Comparison of ENCODE assay signal across 22 cellular contexts in genomic region chr17:1315409-1315808, GRCh38. TPM values are rescaled to one million over a fixed set of nuclear protein-coding genes. Genes with fewer than 3 reads are reported as not detected.
DNase-seq lines count a peak whose midpoint lies in the region; ATAC-seq, FAIRE-seq and TF ChIP-seq lines count a peak whose summit lies in the region.
"Had no signal": no experiment of that assay in that cellular context is flagged by ENCODE, and none has a peak within 500 bp of the region (broad histone marks: within the 10 kb centered on the region; RNA-seq: fewer than 3 reads in every experiment).

No MANE protein-coding gene starts in this region.

- H3K23me2 ChIP-seq in H1 (ENCODE audit: low read depth, low read length) = no peaks in the 10 kb centered on the region

- no peak overlapping the region for H3K4me3 Mint-ChIP-seq in nephron progenitor cell
- H3K4me3 Mint-ChIP-seq in stimulated activated naive CD8-positive, alpha-beta T cell treated with anti-CD3 and anti-CD28 coated beads, Interleukin-15, amount 100 ng/mL, for 72 hours = no peak overlapping the region
- H3K4me3 Mint-ChIP-seq: CD14-positive monocyte had no signal

- H3K4me1 Mint-ChIP-seq in nephron progenitor cell = peaks cover 17% of the 10 kb centered on the region
- no peaks in the 10 kb centered on the region for H3K4me1 Mint-ChIP-seq in stimulated activated naive CD8-positive, alpha-beta T cell treated with anti-CD3 and anti-CD28 coated beads, Interleukin-15, amount 100 ng/mL, for 72 hours
- H3K4me1 Mint-ChIP-seq: CD14-positive monocyte had no signal

- H3K4me1 ChIP-seq in H1 (replicated peaks in 1 of 4; ENCODE audit: control insufficient read depth in 3 of 4, insufficient read depth in 4 of 4, low read length in 3 of 4) (no peaks in the 10 kb centered on the region), tibial artery (peaks cover 0 to 71% (median 32%) of the 10 kb centered on the region in 4 donors)
- H3K4me1 ChIP-seq: HAP-1 had no signal

- no peaks in the 10 kb centered on the region for H3K36me3 Mint-ChIP-seq in nephron progenitor cell (ENCODE audit: low read depth)
- H3K36me3 Mint-ChIP-seq: CD14-positive monocyte had no signal

- no peak overlapping the region for H3K18ac ChIP-seq in H1 (ENCODE audit: extremely low read depth, low read length)

- H4K91ac ChIP-seq in H1 (replicated peaks; ENCODE audit: insufficient read length, low read length) = no peak overlapping the region

- no peak overlapping the region for H2BK12ac ChIP-seq in H1 (ENCODE audit: low read depth, low read length)

- FAIRE-seq in H1 (lab: Jason Lieb, UNC) = no peak
- FAIRE-seq in frontal cortex (lab: Jason Lieb, UNC) = no peak
- FAIRE-seq: G401.6, HTR-8/SVneo had no signal

- no peak overlapping the region for H3K4me3 ChIP-seq in H1 (ENCODE audit: extremely low read depth in 1 of 4, insufficient read depth in 2 of 4, low read depth in 3 of 4, low read length in 4 of 4)
- H3K4me3 ChIP-seq in tibial artery = no peak overlapping the region
- H3K4me3 ChIP-seq: HAP-1 had no signal

- CTCF ChIA-PET in H1 (lab: Charles Lee; ENCODE audit: partially characterized antibody) = interaction anchor here (0.6 to 2.1 kb wide), 5 partner anchors 14 to 259 kb away, joined by 3 to 10 read pairs (median 5); no protein-coding TSS in a partner anchor

- H3K27me3 Mint-ChIP-seq in nephron progenitor cell (ENCODE audit: low read depth, poor library complexity) = peaks cover 38% of the 10 kb centered on the region
- peaks cover 42% of the 10 kb centered on the region for H3K27me3 Mint-ChIP-seq in stimulated activated naive CD8-positive, alpha-beta T cell treated with anti-CD3 and anti-CD28 coated beads, Interleukin-15, amount 100 ng/mL, for 72 hours

- intact Hi-C loops in tibial artery (cut with DNase I; ENCODE audit: low total_unique reads) = no loop called here

- no peak overlapping the region for H2BK20ac ChIP-seq in H1 (ENCODE audit: low read length)

- H3K27ac ChIP-seq in H1 (ENCODE audit: low read depth, low read length) (no peak overlapping the region), tibial artery (peak overlapping the region; percentile 79 to 83)

- no peaks in the 10 kb centered on the region for H3K79me2 ChIP-seq in H1 (ENCODE audit: control insufficient read depth in 1 of 2, insufficient read depth in 2 of 2, low read length in 2 of 2)

- no peaks in the 10 kb centered on the region for H4K20me1 ChIP-seq in H1 (replicated peaks in 1 of 2; ENCODE audit: control insufficient read depth in 1 of 2, insufficient read depth in 2 of 2, low read length in 2 of 2)

- H3K79me1 ChIP-seq in H1 (ENCODE audit: low read depth, low read length) = no peaks in the 10 kb centered on the region

- no peak overlapping the region for H2AK5ac ChIP-seq in H1 (ENCODE audit: low read depth, low read length)

- peak; percentile 53 for DNase-seq in NCI-H69 (lab: John Stamatoyannopoulos, UW)
- DNase-seq in H1 (ENCODE audit: low read depth in 1 of 2, low spot score in 2 of 2) = no peak
- DNase-seq in nephron progenitor cell = no peak
- peak; percentile 42 to 90 for DNase-seq in tibial artery
- no peak for DNase-seq in pons (ENCODE audit: low spot score)
- no peak for DNase-seq in frontal cortex (ENCODE audit: low spot score in 2 of 2)
- DNase-seq in stimulated activated naive CD8-positive, alpha-beta T cell treated with anti-CD3 and anti-CD28 coated beads, Interleukin-15, amount 100 ng/mL, for 72 hours = no peak
- DNase-seq: AML-193, IMR-90, Karpas-422, NCI-H1048, NCI-H2029 treated with DMSO at 0.1 percent for 48 hours, NCI-H446 treated with DMSO at 0.1 percent for 48 hours, OCI-M1, SIG-M5 had no signal

- POLR2A ChIA-PET in H1 (lab: Charles Lee; ENCODE audit: partially characterized antibody) = interaction anchor here (1.1 kb wide), 1 partner anchor 76 kb away, joined by 3 read pairs; no protein-coding TSS in a partner anchor

- TF ChIP-seq RAD21 in H1 (IDR thresholded peaks at IDR 0.05 in 1 of 2, conservative IDR thresholded peaks at IDR 0.05 in 1 of 2; ENCODE audit: low read depth in 2 of 2, low read length in 2 of 2) = no peak

- no peak overlapping the region for H2BK120ac ChIP-seq in H1 (replicated peaks; ENCODE audit: low read depth, low read length)

- peak overlapping the region; percentile 36; the same call in 1 of the 2 replicates for H4K8ac ChIP-seq in H1 (ENCODE audit: extremely low read depth, insufficient read depth, low read length)

- 81% methylated on average over 10 of the region's 10 CpGs; no CpG with 5 or more reads in 1 of the 2 experiments for WGBS in H1 (ENCODE audit: extremely low coverage in 1 of 2, insufficient coverage in 1 of 2, insufficient read length in 1 of 2, insufficient replicate concordance in 2 of 2, low coverage in 1 of 2, low lambda C conversion rate in 2 of 2, missing lambda C conversion rate in 1 of 2), 2 experiments

- no peaks in the 10 kb centered on the region for H3K9me3 Mint-ChIP-seq in nephron progenitor cell
- H3K9me3 Mint-ChIP-seq in stimulated activated naive CD8-positive, alpha-beta T cell treated with anti-CD3 and anti-CD28 coated beads, Interleukin-15, amount 100 ng/mL, for 72 hours = no peaks in the 10 kb centered on the region

- no peak overlapping the region for H3K56ac ChIP-seq in H1 (replicated peaks; ENCODE audit: insufficient read length, low read depth, low read length)

- no peak overlapping the region for H2AFZ ChIP-seq in H1 (ENCODE audit: low read length)

- no peak for ATAC-seq in stimulated activated naive CD8-positive, alpha-beta T cell treated with anti-CD3 and anti-CD28 coated beads, Interleukin-15, amount 100 ng/mL, for 72 hours
- ATAC-seq: SK-N-SH treated with all-trans-retinoic acid at 6 μM for 48 hours had no signal

- no peak for TF ChIP-seq POLR2A in H1 (IDR thresholded peaks at IDR 0.05; ENCODE audit: control extremely low read depth in 1 of 2, low read depth in 2 of 2, low read length in 2 of 2)

- H2BK5ac ChIP-seq in H1 (ENCODE audit: low read depth, low read length) = no peak overlapping the region

- H3K27ac Mint-ChIP-seq in nephron progenitor cell = peak overlapping the region; percentile 8
- H3K27ac Mint-ChIP-seq in stimulated activated naive CD8-positive, alpha-beta T cell treated with anti-CD3 and anti-CD28 coated beads, Interleukin-15, amount 100 ng/mL, for 72 hours = peak overlapping the region in 1 of 2 donors; percentile 21
- H3K27ac Mint-ChIP-seq: CD14-positive monocyte had no signal

- TF ChIP-seq EP300 in H1 (IDR thresholded peaks at IDR 0.05; ENCODE audit: borderline replicate concordance in 1 of 2, low read depth in 2 of 2, low read length in 2 of 2) = no peak

- no peak overlapping the region for H3K9ac ChIP-seq in H1 (replicated peaks in 1 of 4; ENCODE audit: extremely low read depth in 1 of 4, low read depth in 3 of 4, low read length in 3 of 4)

- H4K5ac ChIP-seq in H1 (ENCODE audit: insufficient read length, low read depth, low read length) = no peak overlapping the region

- H3K36me3 ChIP-seq in H1 (ENCODE audit: control insufficient read depth in 2 of 4, insufficient read depth in 4 of 4, low read length in 3 of 4) (no peaks in the 10 kb centered on the region), tibial artery (no peaks in the 10 kb centered on the region)
- H3K36me3 ChIP-seq: HAP-1 had no signal

- no peaks in the 10 kb centered on the region for H3K27me3 ChIP-seq in H1 (replicated peaks in 1 of 4; ENCODE audit: control insufficient read depth in 3 of 4, extremely low read depth in 1 of 4, insufficient read depth in 3 of 4, low read length in 3 of 4)
- no peaks in the 10 kb centered on the region for H3K27me3 ChIP-seq in tibial artery

- H3K9me3 ChIP-seq in H1 (ENCODE audit: insufficient read depth in 2 of 2, low read depth in 1 of 2, low read length in 1 of 2) (no peaks in the 10 kb centered on the region), tibial artery (no peaks in the 10 kb centered on the region)
- H3K9me3 ChIP-seq: HAP-1 had no signal

- no peak for TF ChIP-seq CTCF in H1 (IDR thresholded peaks at IDR 0.05; ENCODE audit: control extremely low read depth in 1 of 3, insufficient read depth in 1 of 3, low read depth in 1 of 3, low read length in 3 of 3)
- TF ChIP-seq CTCF in nephron progenitor cell (IDR thresholded peaks at IDR 0.05) = no peak
- TF ChIP-seq CTCF in tibial artery (IDR thresholded peaks at IDR 0.05) = no peak

- H2BK15ac ChIP-seq in H1 (ENCODE audit: low read length) = no peak overlapping the region

- H3K14ac ChIP-seq in H1 (ENCODE audit: insufficient read length) = no peak overlapping the region

- H3K23ac ChIP-seq in H1 (ENCODE audit: insufficient read length) = no peak overlapping the region

- no peak overlapping the region for H3K4ac ChIP-seq in H1 (replicated peaks; ENCODE audit: insufficient read length, low read depth, low read length)

- no peak overlapping the region for H3K4me2 ChIP-seq in H1 (ENCODE audit: insufficient read depth in 1 of 2, low read depth in 2 of 2, low read length in 2 of 2)

TF ChIP-seq in H1, 55 proteins besides CTCF, POLR2A, EP300 and RAD21 (continues in another document):
- TF ChIP-seq TEAD4 (IDR thresholded peaks at IDR 0.05; ENCODE audit: low read depth, low read length) = no peak
- TF ChIP-seq SP4 (IDR thresholded peaks at IDR 0.05; ENCODE audit: low read length) = no peak
- no peak for TF ChIP-seq CHD2 (IDR thresholded peaks at IDR 0.05; ENCODE audit: low read length)
- no peak for TF ChIP-seq PHF8 (conservative IDR thresholded peaks at IDR 0.05; ENCODE audit: low read depth, low read length)
- TF ChIP-seq KDM4A (IDR thresholded peaks at IDR 0.05; ENCODE audit: low read depth, low read length, severe bottlenecking) = no peak

RNA-seq across cellular contexts. Expression of gene TRARG1, which starts 35.9 kb away (rescaled TPM):
- not detected in 2 replicates for total RNA-seq in H1 (2021; fragmentation: NEBNext Ultra II Directional; extraction: Animal tissue kit (Norgen Biotek cat#: 25700))
- polyA plus RNA-seq in H1 (2011; rRNA removed) = 0.08 TPM in 1 of 2 replicates, not detected in the other
- polyA plus RNA-seq in H1 (2011; cell fraction: cytosol; rRNA removed) = 0.03 TPM
- polyA plus RNA-seq in H1 (2011; cell fraction: nucleus; rRNA removed) = 0.03 TPM
- polyA plus RNA-seq in H1 (2012, experiment 1 of 2) = not detected in 4 replicates
- not detected for polyA plus RNA-seq in H1 (2012, experiment 2 of 2)
- polyA plus RNA-seq in H1 (2013, experiment 1 of 2) = not detected
- polyA plus RNA-seq in H1 (2013, experiment 2 of 2) = not detected
- not detected in 2 replicates for polyA minus RNA-seq in H1 (2011; rRNA and poly(A)+ RNA removed)
- not detected for polyA minus RNA-seq in H1 (2011; cell fraction: cytosol; rRNA and poly(A)+ RNA removed)
- polyA minus RNA-seq in H1 (2011; cell fraction: nucleus; rRNA and poly(A)+ RNA removed) = not detected
- not detected for total RNA-seq in frontal cortex
- total RNA-seq: IMR-90, MCF 10A, RPMI7951 had no signal
- polyA plus RNA-seq: CD14-positive monocyte, IMR-90 had no signal

RNA-seq across cellular contexts. Expression of gene BHLHA9, which starts 45.2 kb away (rescaled TPM):
- 0.34 TPM in 1 of 2 replicates, not detected in the other for total RNA-seq in H1 (2021; fragmentation: NEBNext Ultra II Directional; extraction: Animal tissue kit (Norgen Biotek cat#: 25700))
- polyA plus RNA-seq in H1 (2011; rRNA removed) = 0.29 and 0.36 TPM in 2 replicates
- 0.67 TPM for polyA plus RNA-seq in H1 (2011; cell fraction: cytosol; rRNA removed)
- polyA plus RNA-seq in H1 (2011; cell fraction: nucleus; rRNA removed) = 0.76 TPM
- polyA plus RNA-seq in H1 (2012, experiment 1 of 2) = 0.25 to 0.66 TPM (median 0.49 TPM) in 4 replicates
- not detected for polyA plus RNA-seq in H1 (2012, experiment 2 of 2)
- 0.06 TPM for polyA plus RNA-seq in H1 (2013, experiment 1 of 2)
- not detected for polyA plus RNA-seq in H1 (2013, experiment 2 of 2)
- not detected in 2 replicates for polyA minus RNA-seq in H1 (2011; rRNA and poly(A)+ RNA removed)
- 1.8 TPM for polyA minus RNA-seq in H1 (2011; cell fraction: cytosol; rRNA and poly(A)+ RNA removed)
- polyA minus RNA-seq in H1 (2011; cell fraction: nucleus; rRNA and poly(A)+ RNA removed) = not detected
- not detected for total RNA-seq in frontal cortex
- total RNA-seq: IMR-90, MCF 10A, RPMI7951 had no signal
- polyA plus RNA-seq: CD14-positive monocyte, IMR-90 had no signal

Comparison
In these comparisons a context has a peak if more than half of its experiments do, and no peak if none do; other contexts are left out.
1. DNase-seq: peak in NCI-H69 (single experiment) and tibial artery (2 of 2); none in H1 (0 of 2), nephron progenitor cell (single experiment), pons (single experiment), frontal cortex (0 of 2) and stimulated activated naive CD8-positive, alpha-beta T cell treated with anti-CD3 and anti-CD28 coated beads, Interleukin-15, amount 100 ng/mL, for 72 hours (0 of 2).